Comparison of ENCODE assay signal across 11 cellular contexts in the genomic region with DNA sequence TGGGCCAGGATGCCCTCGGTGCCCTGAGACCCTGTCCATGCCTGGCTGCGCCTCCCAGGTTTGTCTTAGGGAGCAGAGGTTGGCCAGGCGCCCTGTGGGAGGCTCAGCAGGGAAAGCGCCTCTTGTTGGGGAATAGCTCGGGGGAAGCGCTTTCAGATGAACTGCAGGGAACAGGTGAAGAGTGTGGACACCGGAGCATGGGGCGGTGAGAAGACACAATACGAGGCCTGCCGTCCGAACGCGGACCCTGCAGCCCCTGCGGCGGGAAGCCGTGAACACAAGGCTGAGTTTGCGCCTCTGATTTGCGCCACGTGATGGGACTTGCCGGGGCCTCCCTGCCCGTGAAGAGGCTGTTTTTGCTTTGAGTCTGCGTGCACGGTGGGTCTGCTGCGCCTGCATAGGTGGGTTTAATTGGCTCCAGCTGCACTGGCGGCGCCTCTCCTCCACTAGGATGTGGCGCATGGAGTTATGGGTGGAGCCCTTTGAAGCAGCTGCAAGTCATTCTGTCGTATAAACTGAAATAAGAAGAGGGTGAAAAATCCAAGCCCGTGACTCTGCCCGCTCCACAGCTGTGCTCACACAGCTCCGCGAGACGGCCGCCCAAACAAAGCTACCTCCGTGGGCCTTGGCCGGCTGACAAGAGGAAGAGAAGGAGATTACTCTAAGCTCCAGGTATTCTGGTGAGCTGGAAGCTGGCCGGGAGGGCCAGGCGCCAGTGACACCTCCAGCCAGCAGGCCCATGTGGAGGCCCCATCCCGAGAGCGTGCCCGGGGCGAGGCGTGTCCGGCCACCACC.
DNase-seq lines count a peak whose midpoint lies in the region; ATAC-seq, FAIRE-seq and TF ChIP-seq lines count a peak whose summit lies in the region.
"Had no signal": no experiment of that assay in that cellular context is flagged by ENCODE, and none has a peak within 500 bp of the region (broad histone marks: within the 10 kb centered on the region; RNA-seq: fewer than 3 reads in every experiment).

No MANE protein-coding gene starts in this region.

- peaks cover 5% of the 10 kb centered on the region for H3K36me3 Mint-ChIP-seq in mesothelial cell of epicardium

- H3K4me1 Mint-ChIP-seq in mesothelial cell of epicardium, result peaks cover 7% of the 10 kb centered on the region

- H3K27me3 ChIP-seq in BLaER1, result no peaks in the 10 kb centered on the region
- no peaks in the 10 kb centered on the region for H3K27me3 ChIP-seq in duodenal mucosa (ENCODE audit: control insufficient read depth in 1 of 2, insufficient read depth in 2 of 2, low read length in 2 of 2)
- no peaks in the 10 kb centered on the region; the same call in 1 of the 2 replicates for H3K27me3 ChIP-seq in Karpas-422 (ENCODE audit: low read length)

- no peak for ATAC-seq in GM18511 (IDR thresholded peaks at IDR 0.05; ENCODE audit: unreplicated experiment)

- H3K27ac Mint-ChIP-seq in mesothelial cell of epicardium, result peak overlapping the region; percentile 21

- TF ChIP-seq CTCF in mesothelial cell of epicardium (IDR thresholded peaks at IDR 0.05; ENCODE audit: unreplicated experiment), result no peak

- FAIRE-seq in frontal cortex (lab: Jason Lieb, UNC), result no peak

- peaks cover 14% of the 10 kb centered on the region for H3K9me3 Mint-ChIP-seq in mesothelial cell of epicardium

- H3K4me1 ChIP-seq in BLaER1 (peaks cover 68% of the 10 kb centered on the region), duodenal mucosa (ENCODE audit: control insufficient read depth in 1 of 2, insufficient read depth in 2 of 2, low read length in 2 of 2) (peaks cover 0 to 8% of the 10 kb centered on the region in 2 donors), Karpas-422 (ENCODE audit: low read length) (no peaks in the 10 kb centered on the region)

- H2AFZ ChIP-seq in Karpas-422 (ENCODE audit: low read length), result no peak overlapping the region

- H3K79me2 ChIP-seq in Karpas-422 (ENCODE audit: low read length), result no peaks in the 10 kb centered on the region

- H3K4me3 Mint-ChIP-seq in mesothelial cell of epicardium, result no peak overlapping the region
- H3K4me3 Mint-ChIP-seq: stimulated activated memory B cell treated with anti-CD40 and anti-IgM and Interleukin-4, amounts not matched to agents 10 μg/mL and 1 μg/mL and 100 μg/mL, for 72 hours had no signal

- H3K9ac ChIP-seq in BLaER1, result no peak overlapping the region
- no peak overlapping the region for H3K9ac ChIP-seq in duodenal mucosa (ENCODE audit: low read depth in 1 of 2, low read length in 2 of 2)
- H3K9ac ChIP-seq in Karpas-422 (ENCODE audit: low read length), result no peak overlapping the region

- no peaks in the 10 kb centered on the region for H4K20me1 ChIP-seq in BLaER1
- no peaks in the 10 kb centered on the region for H4K20me1 ChIP-seq in Karpas-422 (ENCODE audit: insufficient read depth, low read depth, low read length)

- H3K27me3 Mint-ChIP-seq in mesothelial cell of epicardium (ENCODE audit: low read depth), result no peaks in the 10 kb centered on the region
- H3K27me3 Mint-ChIP-seq: naive thymus-derived CD8-positive, alpha-beta T cell; stimulated activated memory B cell treated with anti-CD40 and anti-IgM and Interleukin-4, amounts not matched to agents 10 μg/mL and 1 μg/mL and 100 μg/mL, for 72 hours had no signal

- H3K4me3 ChIP-seq in BLaER1, result no peak overlapping the region
- H3K4me3 ChIP-seq in duodenal mucosa (ENCODE audit: low read depth in 1 of 2, low read length in 2 of 2), result no peak overlapping the region
- no peak overlapping the region for H3K4me3 ChIP-seq in Karpas-422 (ENCODE audit: low read length)

- H3K9me3 ChIP-seq in BLaER1 (peaks cover 31% of the 10 kb centered on the region), duodenal mucosa (ENCODE audit: control insufficient read depth in 1 of 2, low read length in 2 of 2) (peaks cover 11 to 15% of the 10 kb centered on the region in 2 donors), Karpas-422 (ENCODE audit: low read length) (peaks cover 8% of the 10 kb centered on the region)

- H3K4me2 ChIP-seq in BLaER1, result peak overlapping the region; percentile 94
- no peak overlapping the region for H3K4me2 ChIP-seq in Karpas-422 (ENCODE audit: low read depth, low read length, poor library complexity, severe bottlenecking)

- DNase-seq in NCI-H1417 treated with DMSO at 0.1 percent for 48 hours (lab: John Stamatoyannopoulos, UW) (peak; percentile 86), mesothelial cell of epicardium (ENCODE audit: low spot score in 2 of 2, unreplicated experiment in 2 of 2) (peak; percentile 24 to 44), NCI-H82 (lab: John Stamatoyannopoulos, UW) (no peak), frontal cortex (ENCODE audit: low spot score in 2 of 2) (no peak), Karpas-422 (no peak)
- DNase-seq: DND-41 had no signal

- H3K36me3 ChIP-seq in BLaER1, result no peaks in the 10 kb centered on the region; the same call in 1 of the 2 replicates
- H3K36me3 ChIP-seq in duodenal mucosa (ENCODE audit: control insufficient read depth in 1 of 2, insufficient read depth in 2 of 2, low read length in 2 of 2), result no peaks in the 10 kb centered on the region
- no peaks in the 10 kb centered on the region for H3K36me3 ChIP-seq in Karpas-422 (ENCODE audit: insufficient read depth, low read length)

- no peaks in the 10 kb centered on the region for H3K9me2 ChIP-seq in Karpas-422 (replicated peaks; ENCODE audit: insufficient read depth, low read length)

- H3K27ac ChIP-seq in BLaER1, result peak overlapping the region; percentile 73
- peak overlapping the region; percentile 32 for H3K27ac ChIP-seq in duodenal mucosa (ENCODE audit: low read depth, low read length)
- no peak overlapping the region for H3K27ac ChIP-seq in Karpas-422 (ENCODE audit: low read length)

Comparison
In these comparisons a context has a peak if more than half of its experiments do, and no peak if none do; other contexts are left out.
1. DNase-seq: peak in NCI-H1417 treated with DMSO at 0.1 percent for 48 hours (single experiment) and mesothelial cell of epicardium (2 of 2); none in NCI-H82 (single experiment), frontal cortex (0 of 2) and Karpas-422 (single experiment).